In the genomic region with DNA sequence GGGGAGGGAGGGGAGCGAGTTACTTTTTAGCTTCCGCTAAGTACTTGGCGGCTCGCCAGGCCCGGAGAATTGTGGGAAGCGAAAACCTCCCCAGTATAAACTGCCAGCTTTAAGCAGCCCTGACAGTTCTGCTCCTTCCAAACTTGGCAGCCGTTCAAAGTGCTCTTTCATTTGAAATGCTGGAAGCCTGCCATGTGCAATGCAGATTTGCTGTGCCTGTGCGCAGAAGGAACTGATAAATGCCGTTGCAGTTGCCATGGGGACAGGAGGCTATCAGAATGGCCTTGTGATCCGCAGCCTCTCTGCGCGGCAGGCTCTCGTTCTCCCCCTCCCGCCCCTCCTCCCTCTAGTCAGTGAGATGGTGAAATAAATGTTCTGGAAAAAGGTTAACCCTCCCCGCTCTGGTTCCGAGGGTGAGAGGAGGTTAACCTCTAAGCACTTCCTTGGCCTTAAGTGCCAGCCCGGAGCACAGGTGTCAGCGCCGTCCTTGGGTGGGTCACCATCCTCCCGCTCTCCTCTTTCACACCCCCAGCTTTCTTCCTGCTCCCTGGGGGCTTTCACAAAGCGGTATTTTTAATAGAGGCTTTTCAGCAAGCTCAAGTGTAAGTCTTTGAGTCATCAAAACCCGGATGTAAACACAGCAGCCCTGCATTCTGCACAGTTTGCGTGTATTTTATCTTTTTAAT, we compare ENCODE assay signal across 1 cellular context.
TF ChIP-seq lines count a peak whose summit lies in the region.

No MANE protein-coding gene starts in this region.

TF ChIP-seq in H1, 55 proteins besides CTCF, POLR2A, EP300 and RAD21:
- peak in 1 of 2 experiments; percentile 94; a peak in 2 of 4 replicates for TF ChIP-seq HDAC2 (IDR thresholded peaks at IDR 0.05; ENCODE audit: borderline replicate concordance in 1 of 2, low read depth in 2 of 2, low read length in 2 of 2)
- no peak for TF ChIP-seq TBP (IDR thresholded peaks at IDR 0.05; ENCODE audit: low read depth, low read length)
- TF ChIP-seq, protein P1, sequence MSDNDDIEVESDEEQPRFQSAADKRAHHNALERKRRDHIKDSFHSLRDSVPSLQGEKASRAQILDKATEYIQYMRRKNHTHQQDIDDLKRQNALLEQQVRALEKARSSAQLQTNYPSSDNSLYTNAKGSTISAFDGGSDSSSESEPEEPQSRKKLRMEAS (IDR thresholded peaks at IDR 0.05), result peak; percentile 30; the same call in 1 of the 2 replicates
- TF ChIP-seq NRF1 (IDR thresholded peaks at IDR 0.05; ENCODE audit: low read depth, low read length), result no peak
- peak; percentile 63 for TF ChIP-seq ASH2L (IDR thresholded peaks at IDR 0.05; ENCODE audit: low read length)
- peak; percentile 77 to 95; a peak in 3 of 4 replicates for TF ChIP-seq SIN3A (conservative IDR thresholded peaks at IDR 0.05 in 1 of 2, IDR thresholded peaks at IDR 0.05 in 1 of 2; ENCODE audit: low read depth in 1 of 2, low read length in 2 of 2)
